8 cellular contexts compared by ENCODE assay signal in the genomic region with DNA sequence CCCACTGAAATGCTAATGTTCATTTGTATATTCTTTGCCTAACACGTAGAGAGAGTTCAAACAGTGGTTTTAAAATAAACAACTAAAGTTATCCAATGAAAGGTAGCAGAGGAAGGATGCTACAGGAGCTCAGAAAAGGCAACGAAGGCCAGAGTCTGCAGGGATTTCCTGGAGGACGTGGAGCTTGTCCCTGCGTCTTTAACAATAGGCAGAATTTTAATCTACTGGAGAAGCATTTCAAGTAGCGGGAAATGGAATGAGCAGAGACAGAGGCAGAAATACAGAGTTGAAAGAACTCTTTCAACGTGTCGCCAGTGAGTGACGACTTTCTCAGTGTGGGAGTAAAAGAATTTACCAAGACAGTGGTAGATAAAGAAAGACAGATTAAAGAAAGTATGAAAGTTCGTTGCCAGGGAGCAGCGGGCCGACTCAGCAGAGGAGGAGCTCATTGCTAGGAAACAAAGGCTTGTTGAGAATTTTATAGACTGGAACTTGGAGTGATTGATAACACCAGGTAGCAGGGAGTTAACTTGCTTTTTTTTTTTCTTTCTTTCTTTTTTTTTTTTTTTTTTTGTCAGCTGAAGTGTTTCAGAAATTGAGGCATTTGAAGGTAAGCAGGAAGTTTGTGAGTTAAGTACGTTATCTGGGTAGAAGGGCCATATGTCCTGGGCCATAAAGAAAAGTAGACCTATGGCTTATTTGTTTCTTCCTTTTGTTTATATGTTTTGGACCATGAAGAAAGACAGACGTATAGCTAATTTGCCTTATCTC. TPM values are rescaled to one million over a fixed set of nuclear protein-coding genes. Genes with fewer than 3 reads are reported as not detected.
A peak's percentile ranks its signal among the peaks of the same experiment; 100 is the strongest.
DNase-seq lines count a peak whose midpoint lies in the region; ATAC-seq and TF ChIP-seq lines count a peak whose summit lies in the region.

No MANE protein-coding gene starts in this region.

- H3K4me3 ChIP-seq in GM23338 (peak overlapping the region; percentile 87), LNCaP clone FGC (ENCODE audit: low read depth, low read length) (peak overlapping the region; percentile 90), WI38 (ENCODE audit: low read depth, low read length) (peak overlapping the region; percentile 79), lower lobe of right lung (peak overlapping the region; percentile 76)

- peaks cover 24% of the 10 kb centered on the region for H3K79me2 ChIP-seq in GM23338 (replicated peaks; ENCODE audit: insufficient read depth)

- no peaks in the 10 kb centered on the region for H3K9me3 ChIP-seq in lower lobe of right lung

- H3K36me3 ChIP-seq in GM23338 (ENCODE audit: insufficient read depth) (no peaks in the 10 kb centered on the region), lower lobe of right lung (peaks cover 1% of the 10 kb centered on the region)

- peak; percentile 10; the same call in 2 of the 3 replicates for ATAC-seq in GM23338
- peak; percentile 51 to 73 for ATAC-seq in lower lobe of right lung

- no peaks in the 10 kb centered on the region for H3K27me3 Mint-ChIP-seq in GM23338 (ENCODE audit: insufficient read depth, low read depth, poor library complexity)

- H3K27me3 ChIP-seq in GM23338 (ENCODE audit: insufficient read depth) (no peaks in the 10 kb centered on the region), lower lobe of right lung (ENCODE audit: low read depth) (peaks cover 4% of the 10 kb centered on the region)

- TF ChIP-seq CTCF in GM23338 (conservative IDR thresholded peaks at IDR 0.05; ENCODE audit: low read depth in 2 of 2) (no peak), LNCaP clone FGC (IDR thresholded peaks at IDR 0.05; ENCODE audit: control insufficient read depth, extremely low read depth, insufficient read depth) (no peak), WI38 (IDR thresholded peaks at IDR 0.05; ENCODE audit: low read depth, low read length) (no peak), lower lobe of right lung (IDR thresholded peaks at IDR 0.05) (no peak)

- H3K36me3 Mint-ChIP-seq in GM23338 (ENCODE audit: low read depth), result no peaks in the 10 kb centered on the region

- H4K20me1 ChIP-seq in GM23338 (replicated peaks; ENCODE audit: insufficient read depth), result no peaks in the 10 kb centered on the region

- H3K4me1 ChIP-seq in GM23338 (ENCODE audit: insufficient read depth) (peaks cover 4% of the 10 kb centered on the region; the same call in 1 of the 2 replicates), lower lobe of right lung (peaks cover 14% of the 10 kb centered on the region)

- peak overlapping the region; percentile 99 for H2AFZ ChIP-seq in GM23338

- intact Hi-C loops in lower lobe of right lung (cut with DNase I), result no loop called here

- H3K27ac ChIP-seq in GM23338 (ENCODE audit: low read depth), result peak overlapping the region; percentile 29; the same call in 1 of the 2 replicates
- H3K27ac ChIP-seq in lower lobe of right lung, result peak overlapping the region; percentile 78

- no peaks in the 10 kb centered on the region for H3K9me3 Mint-ChIP-seq in GM23338

- H3F3A ChIP-seq in GM23338 (replicated peaks; ENCODE audit: low read depth), result no peaks in the 10 kb centered on the region

- peak; percentile 54 for DNase-seq in GM03348 (ENCODE audit: low spot score)
- peak; percentile 19 for DNase-seq in GM23338 (ENCODE audit: low spot score)
- DNase-seq in LNCaP clone FGC (ENCODE audit: low read depth), result no peak
- DNase-seq in ecto neural progenitor cell (ENCODE audit: low spot score), result peak; percentile 48
- DNase-seq in lower lobe of right lung, result no peak
- peak in 5 of 6 experiments; percentile 14 to 70 (median 17) for DNase-seq in stimulated activated naive CD4-positive, alpha-beta T cell (lab: John Stamatoyannopoulos, UW)
- no peak for DNase-seq in GOT3 (lab: John Stamatoyannopoulos, UW)

- H3K4me3 Mint-ChIP-seq in GM23338, result peak overlapping the region; percentile 99

- H3K4me2 ChIP-seq in GM23338, result peak overlapping the region; percentile 80

- H3K9me2 ChIP-seq in GM23338 (ENCODE audit: insufficient read depth), result no peaks in the 10 kb centered on the region

- H3K4me1 Mint-ChIP-seq in GM23338, result peaks cover 19% of the 10 kb centered on the region

- peak overlapping the region; percentile 35 for H3K27ac Mint-ChIP-seq in GM23338

TF ChIP-seq in GM23338, 12 proteins besides CTCF, POLR2A, EP300 and RAD21 (continues in another document):
- TF ChIP-seq EZH2phosphoT487 (IDR thresholded peaks at IDR 0.05; ENCODE audit: unreplicated experiment) (no peak), CREB1 (CRISPR knock-in tag; IDR thresholded peaks at IDR 0.05; ENCODE audit: low read depth) (no peak), EZH2 (IDR thresholded peaks at IDR 0.05; ENCODE audit: low read depth, unreplicated experiment) (no peak), NANOG (IDR thresholded peaks at IDR 0.05; ENCODE audit: borderline replicate concordance) (no peak)
- TF ChIP-seq, protein P1, sequence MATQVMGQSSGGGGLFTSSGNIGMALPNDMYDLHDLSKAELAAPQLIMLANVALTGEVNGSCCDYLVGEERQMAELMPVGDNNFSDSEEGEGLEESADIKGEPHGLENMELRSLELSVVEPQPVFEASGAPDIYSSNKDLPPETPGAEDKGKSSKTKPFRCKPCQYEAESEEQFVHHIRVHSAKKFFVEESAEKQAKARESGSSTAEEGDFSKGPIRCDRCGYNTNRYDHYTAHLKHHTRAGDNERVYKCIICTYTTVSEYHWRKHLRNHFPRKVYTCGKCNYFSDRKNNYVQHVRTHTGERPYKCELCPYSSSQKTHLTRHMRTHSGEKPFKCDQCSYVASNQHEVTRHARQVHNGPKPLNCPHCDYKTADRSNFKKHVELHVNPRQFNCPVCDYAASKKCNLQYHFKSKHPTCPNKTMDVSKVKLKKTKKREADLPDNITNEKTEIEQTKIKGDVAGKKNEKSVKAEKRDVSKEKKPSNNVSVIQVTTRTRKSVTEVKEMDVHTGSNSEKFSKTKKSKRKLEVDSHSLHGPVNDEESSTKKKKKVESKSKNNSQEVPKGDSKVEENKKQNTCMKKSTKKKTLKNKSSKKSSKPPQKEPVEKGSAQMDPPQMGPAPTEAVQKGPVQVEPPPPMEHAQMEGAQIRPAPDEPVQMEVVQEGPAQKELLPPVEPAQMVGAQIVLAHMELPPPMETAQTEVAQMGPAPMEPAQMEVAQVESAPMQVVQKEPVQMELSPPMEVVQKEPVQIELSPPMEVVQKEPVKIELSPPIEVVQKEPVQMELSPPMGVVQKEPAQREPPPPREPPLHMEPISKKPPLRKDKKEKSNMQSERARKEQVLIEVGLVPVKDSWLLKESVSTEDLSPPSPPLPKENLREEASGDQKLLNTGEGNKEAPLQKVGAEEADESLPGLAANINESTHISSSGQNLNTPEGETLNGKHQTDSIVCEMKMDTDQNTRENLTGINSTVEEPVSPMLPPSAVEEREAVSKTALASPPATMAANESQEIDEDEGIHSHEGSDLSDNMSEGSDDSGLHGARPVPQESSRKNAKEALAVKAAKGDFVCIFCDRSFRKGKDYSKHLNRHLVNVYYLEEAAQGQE (IDR thresholded peaks at IDR 0.05; ENCODE audit: unreplicated experiment), result no peak

RNA-seq across cellular contexts. Expression of gene NBAS, which starts 0.6 kb away (rescaled TPM):
- 30.7 and 38.9 TPM in 2 replicates for total RNA-seq in GM23338 (2014; rRNA removed; shearing (Covaris generic))
- polyA plus RNA-seq in GM23338 (2016; fragmentation: Nextera tagmentation; extraction: Ambion mirVana), result 24.6 and 24.8 TPM in 2 replicates
- 42.4 TPM for total RNA-seq in lower lobe of right lung

RNA-seq across cellular contexts. Expression of gene DDX1, which starts 29.9 kb away (rescaled TPM):
- 102 and 106 TPM in 2 replicates for total RNA-seq in GM23338 (2014; rRNA removed; shearing (Covaris generic))
- 88.1 and 99.9 TPM in 2 replicates for polyA plus RNA-seq in GM23338 (2016; fragmentation: Nextera tagmentation; extraction: Ambion mirVana)
- 60.4 TPM for total RNA-seq in lower lobe of right lung

Comparison
In these comparisons a context has a peak if more than half of its experiments do, and no peak if none do; other contexts are left out.
1. DNase-seq: peak in GM03348 (single experiment), GM23338 (single experiment), ecto neural progenitor cell (single experiment) and stimulated activated naive CD4-positive, alpha-beta T cell (5 of 6); none in LNCaP clone FGC (single experiment), lower lobe of right lung (single experiment) and GOT3 (single experiment).
2. Peak in every context shown above with its lines, with median percentiles within 50 percentile points of each other: H3K4me3 ChIP-seq.